In genomic region chr11:26030419-26030818, GRCh38 we compare ENCODE assay signal across 29 cellular contexts.
"Had no signal": no experiment of that assay in that cellular context is flagged by ENCODE, and none has a peak within 500 bp of the region (broad histone marks: within the 10 kb centered on the region; RNA-seq: fewer than 3 reads in every experiment).

No MANE protein-coding gene starts in this region.

- H3K4me1 ChIP-seq: colonic mucosa, esophagus muscularis mucosa, esophagus squamous epithelium, gastrocnemius medialis, gastroesophageal sphincter, heart left ventricle, heart right ventricle had no signal

- H3K4me3 ChIP-seq: colonic mucosa, coronary artery, dorsolateral prefrontal cortex, esophagus muscularis mucosa, esophagus squamous epithelium, gastrocnemius medialis, gastroesophageal sphincter, heart left ventricle, heart right ventricle had no signal

- H3K9me3 Mint-ChIP-seq: dendritic cell treated with granulocyte-macrophage colony-stimulating factor and Interleukin-4, amounts not matched to agents 40 ng/mL and 50 ng/mL, for 4 days; endodermal cell had no signal

- H3K36me3 ChIP-seq: colonic mucosa, esophagus muscularis mucosa, esophagus squamous epithelium, gastrocnemius medialis, gastroesophageal sphincter, heart left ventricle, heart right ventricle had no signal

- H3K27ac ChIP-seq: colonic mucosa, coronary artery, dorsolateral prefrontal cortex, epithelial cell of prostate, esophagus muscularis mucosa, esophagus squamous epithelium, foreskin keratinocyte, gastrocnemius medialis, gastroesophageal sphincter, heart left ventricle, heart right ventricle had no signal

- H3K27me3 Mint-ChIP-seq: dendritic cell treated with granulocyte-macrophage colony-stimulating factor and Interleukin-4, amounts not matched to agents 40 ng/mL and 50 ng/mL, for 4 days; effector memory CD8-positive, alpha-beta T cell had no signal

- DNase-seq: colonic mucosa; cortex of kidney; dermis blood vessel endothelial cell; dorsolateral prefrontal cortex; effector CD4-positive, alpha-beta T cell; effector CD8-positive, alpha-beta T cell; effector memory CD4-positive, alpha-beta T cell; effector memory CD8-positive, alpha-beta T cell; endodermal cell; erythroblast; esophagus squamous epithelium; foreskin fibroblast; foreskin keratinocyte; foreskin melanocyte; gastrocnemius medialis; glutamatergic neuron; head of caudate nucleus; heart left ventricle; heart right ventricle had no signal

- H3K27ac Mint-ChIP-seq: dendritic cell treated with granulocyte-macrophage colony-stimulating factor and Interleukin-4, amounts not matched to agents 40 ng/mL and 50 ng/mL, for 4 days; effector memory CD8-positive, alpha-beta T cell; endodermal cell had no signal

- H3K4me3 Mint-ChIP-seq: dendritic cell treated with granulocyte-macrophage colony-stimulating factor and Interleukin-4, amounts not matched to agents 40 ng/mL and 50 ng/mL, for 4 days; effector memory CD8-positive, alpha-beta T cell; endodermal cell had no signal

- H3K9me3 ChIP-seq: colonic mucosa, esophagus muscularis mucosa, esophagus squamous epithelium, gastrocnemius medialis, gastroesophageal sphincter, heart left ventricle, heart right ventricle had no signal

- H3K27me3 ChIP-seq: colonic mucosa, esophagus muscularis mucosa, esophagus squamous epithelium, foreskin keratinocyte, gastrocnemius medialis, gastroesophageal sphincter, heart left ventricle, heart right ventricle had no signal

- ATAC-seq: effector memory CD8-positive, alpha-beta T cell; esophagus mucosa; foreskin keratinocyte; gastrocnemius medialis; gastroesophageal sphincter; heart left ventricle; heart right ventricle had no signal

- FAIRE-seq: colon, endometrium, endothelial cell of umbilical vein, frontal cortex had no signal

- H3K4me1 Mint-ChIP-seq: endodermal cell had no signal
